15 cellular contexts compared by ENCODE assay signal in genomic region chr4:18007625-18008024, GRCh38.
"Had no signal": no experiment of that assay in that cellular context is flagged by ENCODE, and none has a peak within 500 bp of the region (broad histone marks: within the 10 kb centered on the region; RNA-seq: fewer than 3 reads in every experiment).

No MANE protein-coding gene starts in this region.

- H3K27me3 Mint-ChIP-seq: activated CD4-positive, alpha-beta T cell treated with anti-CD3 and anti-CD28 coated beads, Interleukin-2, amount 10 ng/mL, durations not matched to agents 7 days and 5 days; activated naive CD8-positive, alpha-beta T cell; central memory CD8-positive, alpha-beta T cell had no signal

- DNase-seq: activated CD4-positive, alpha-beta T cell treated with anti-CD3 and anti-CD28 coated beads, Interleukin-2, amount 10 ng/mL, durations not matched to agents 7 days and 5 days; activated CD4-positive, CD25-positive, alpha-beta regulatory T cell; activated CD8-positive, alpha-beta memory T cell treated with anti-CD3 and anti-CD28 coated beads, Interleukin-2, amount 50 U/mL, for 48 hours; activated gamma-delta T cell; activated T-cell treated with anti-CD3 and anti-CD28 coated beads, Interleukin-2, amount 50 U/mL, for 72 hours; brain microvascular endothelial cell; islet precursor cell; ovary; spleen; stomach; testis had no signal

- ATAC-seq: activated T-cell treated with anti-CD3 and anti-CD28 coated beads, Interleukin-2, amount 50 U/mL, for 72 hours; sciatic nerve had no signal

- H3K27ac Mint-ChIP-seq: activated CD4-positive, alpha-beta T cell treated with anti-CD3 and anti-CD28 coated beads, Interleukin-2, amount 10 ng/mL, durations not matched to agents 7 days and 5 days; activated naive CD8-positive, alpha-beta T cell; activated T-cell treated with anti-CD3 and anti-CD28 coated beads, Interleukin-2, amount 50 U/mL, for 72 hours had no signal

- H3K9me3 Mint-ChIP-seq: central memory CD8-positive, alpha-beta T cell had no signal

- H3K4me3 Mint-ChIP-seq: activated CD4-positive, alpha-beta T cell treated with anti-CD3 and anti-CD28 coated beads, Interleukin-2, amount 10 ng/mL, durations not matched to agents 7 days and 5 days; activated naive CD8-positive, alpha-beta T cell; activated T-cell treated with anti-CD3 and anti-CD28 coated beads, Interleukin-2, amount 50 U/mL, for 72 hours; central memory CD8-positive, alpha-beta T cell; neural crest cell had no signal
